ENCODE assay signal across 8 cellular contexts in the genomic region with DNA sequence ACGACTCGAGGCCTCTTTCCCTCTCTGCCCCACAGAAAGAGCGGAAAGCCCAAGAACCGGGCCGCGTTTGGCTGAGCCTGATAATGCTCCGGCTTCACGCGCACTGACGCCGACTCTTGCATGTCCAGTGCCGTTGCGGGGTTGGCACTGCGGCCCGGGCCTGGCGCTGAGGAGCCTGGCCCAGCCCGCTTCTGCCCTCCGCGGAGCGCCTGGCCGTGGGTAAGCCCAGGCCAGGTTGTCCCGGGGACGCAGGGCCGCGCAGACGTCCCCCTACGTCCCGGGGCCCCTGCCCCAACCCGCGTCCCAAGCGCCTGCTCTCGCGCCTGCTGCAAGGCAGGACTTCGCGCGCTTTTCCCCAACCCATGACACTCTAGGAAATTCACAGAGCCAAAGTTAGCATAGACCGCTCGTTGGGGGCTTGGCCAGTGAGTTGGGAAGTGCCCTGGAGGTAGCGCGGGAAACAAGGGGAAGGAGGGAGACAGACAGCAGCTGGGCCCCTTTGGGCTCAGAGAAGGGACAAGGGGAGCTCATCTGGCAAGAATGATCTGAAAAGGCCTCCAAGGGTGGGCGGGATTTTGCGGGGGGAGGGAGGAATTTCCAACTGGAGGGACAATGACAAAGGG. TPM values are rescaled to one million over a fixed set of nuclear protein-coding genes. Genes with fewer than 3 reads are reported as not detected.
DNase-seq lines count a peak whose midpoint lies in the region; ATAC-seq, FAIRE-seq and TF ChIP-seq lines count a peak whose summit lies in the region.

No MANE protein-coding gene starts in this region.

- H2AFZ ChIP-seq in Karpas-422 (ENCODE audit: low read length) (no peak overlapping the region), endothelial cell of umbilical vein (ENCODE audit: low read depth, low read length) (peak overlapping the region; percentile 97)

- peaks cover 20% of the 10 kb centered on the region; the same call in 1 of the 2 replicates for H4K20me1 ChIP-seq in Karpas-422 (ENCODE audit: insufficient read depth, low read depth, low read length)
- peaks cover 2% of the 10 kb centered on the region for H4K20me1 ChIP-seq in endothelial cell of umbilical vein (replicated peaks; ENCODE audit: control insufficient read depth, extremely low read depth, insufficient read depth, low read length)

- H3K4me3 ChIP-seq in Karpas-422 (ENCODE audit: low read length) (peak overlapping the region; percentile 75; the same call in 1 of the 2 replicates), endothelial cell of umbilical vein (replicated peaks in 1 of 3; ENCODE audit: insufficient read depth in 1 of 3, low read depth in 1 of 3, low read length in 3 of 3) (peak overlapping the region in 2 of 3 experiments; percentile 38 to 50)

- FAIRE-seq in endothelial cell of umbilical vein (lab: Jason Lieb, UNC) = no peak

- H3K4me2 ChIP-seq in Karpas-422 (ENCODE audit: low read depth, low read length, poor library complexity, severe bottlenecking) (peak overlapping the region; percentile 82), endothelial cell of umbilical vein (ENCODE audit: insufficient read depth, low read length) (peak overlapping the region; percentile 79)

- no peaks in the 10 kb centered on the region for H3K36me3 Mint-ChIP-seq in natural killer cell treated with Interleukin-12 subunit alpha and Interleukin-12 subunit beta and Interleukin-15 and Interleukin-18, amount 100 ng/mL, for 72 hours

- peaks cover 25 to 27% of the 10 kb centered on the region in 2 donors for H3K4me1 Mint-ChIP-seq in natural killer cell treated with Interleukin-12 subunit alpha and Interleukin-12 subunit beta and Interleukin-15 and Interleukin-18, amount 100 ng/mL, for 72 hours (ENCODE audit: low read depth in 2 of 2)

- TF ChIP-seq CTCF in endothelial cell of umbilical vein (IDR thresholded peaks at IDR 0.05; ENCODE audit: extremely low read depth in 1 of 2, insufficient read depth in 1 of 2, low read depth in 1 of 2, low read length in 2 of 2) = no peak

- H3K9me2 ChIP-seq in Karpas-422 (replicated peaks; ENCODE audit: insufficient read depth, low read length) = no peaks in the 10 kb centered on the region

- H3K79me2 ChIP-seq in Karpas-422 (ENCODE audit: low read length) (peaks cover 39% of the 10 kb centered on the region), endothelial cell of umbilical vein (ENCODE audit: control insufficient read depth, insufficient read depth, low read length) (peaks cover 38% of the 10 kb centered on the region)

- H3K27me3 Mint-ChIP-seq in natural killer cell treated with Interleukin-12 subunit alpha and Interleukin-12 subunit beta and Interleukin-15 and Interleukin-18, amount 100 ng/mL, for 72 hours = peaks cover 5 to 10% of the 10 kb centered on the region in 2 donors

- no TSS peak for BruUV-seq in endothelial cell of umbilical vein (replicated peaks; lab: Mats Ljungman, UMichigan)

- no peaks in the 10 kb centered on the region for H3K9me3 ChIP-seq in Karpas-422 (ENCODE audit: low read length)
- H3K9me3 ChIP-seq in endothelial cell of umbilical vein (replicated peaks; ENCODE audit: control insufficient read depth, insufficient read depth, low read length) = no peaks in the 10 kb centered on the region

- H3K4me3 Mint-ChIP-seq in natural killer cell treated with Interleukin-12 subunit alpha and Interleukin-12 subunit beta and Interleukin-15 and Interleukin-18, amount 100 ng/mL, for 72 hours = peak overlapping the region; percentile 98

- H3K9ac ChIP-seq in Karpas-422 (ENCODE audit: low read length) = 0 out of 2 replicates have a peak overlapping the region, but pooled peaks have one; percentile 33
- no peak overlapping the region for H3K9ac ChIP-seq in endothelial cell of umbilical vein (replicated peaks; ENCODE audit: extremely low read depth, insufficient read depth, low read length)

- peak; percentile 25 for ATAC-seq in GM18873 (IDR thresholded peaks at IDR 0.05; ENCODE audit: low FRiP score, unreplicated experiment)
- no peak for ATAC-seq in natural killer cell treated with Interleukin-12 subunit alpha and Interleukin-12 subunit beta and Interleukin-15 and Interleukin-18, amount 100 ng/mL, for 72 hours
- no peak for ATAC-seq in HG03442 (IDR thresholded peaks at IDR 0.05; ENCODE audit: unreplicated experiment)

- no peaks in the 10 kb centered on the region for H3K9me1 ChIP-seq in endothelial cell of umbilical vein (replicated peaks; ENCODE audit: control insufficient read depth, extremely low read depth, insufficient read depth, low read length)

- POLR2A ChIA-PET in endothelial cell of umbilical vein (lab: Charles Lee) = no interaction called here

- intact Hi-C loops in endothelial cell of umbilical vein (cut with micrococcal nuclease) = loop anchor here (1.0 to 5.0 kb wide), 2 partner anchors 329 to 347 kb away; no protein-coding TSS in a partner anchor

- H3K27me3 ChIP-seq in Karpas-422 (ENCODE audit: low read length) (no peaks in the 10 kb centered on the region), endothelial cell of umbilical vein (ENCODE audit: control insufficient read depth in 2 of 2, insufficient read depth in 2 of 2, low read length in 2 of 2) (peaks cover 0 to 4% of the 10 kb centered on the region in 2 experiments)

- H3K4me1 ChIP-seq in Karpas-422 (ENCODE audit: low read length) = peaks cover 38% of the 10 kb centered on the region
- peaks cover 11% of the 10 kb centered on the region for H3K4me1 ChIP-seq in endothelial cell of umbilical vein (ENCODE audit: control insufficient read depth, extremely low read depth, insufficient read depth, low read length)

- H3K27ac Mint-ChIP-seq in natural killer cell treated with Interleukin-12 subunit alpha and Interleukin-12 subunit beta and Interleukin-15 and Interleukin-18, amount 100 ng/mL, for 72 hours = peak overlapping the region in 1 of 2 donors; percentile 77

- dilution Hi-C loops in endothelial cell of umbilical vein (cut with MboI; ENCODE audit: extremely low pct_ligation_motif_present, low sequenced_read_pairs) = no loop called here

- no peak overlapping the region for H3K27ac ChIP-seq in Karpas-422 (ENCODE audit: low read length)
- no peak overlapping the region for H3K27ac ChIP-seq in endothelial cell of umbilical vein (ENCODE audit: insufficient read depth, low read depth, low read length)

- no peaks in the 10 kb centered on the region for H3K9me3 Mint-ChIP-seq in natural killer cell treated with Interleukin-12 subunit alpha and Interleukin-12 subunit beta and Interleukin-15 and Interleukin-18, amount 100 ng/mL, for 72 hours

- CTCF ChIA-PET in endothelial cell of umbilical vein (lab: Charles Lee) = no interaction called here

- no peaks in the 10 kb centered on the region for H3K36me3 ChIP-seq in Karpas-422 (ENCODE audit: insufficient read depth, low read length)
- peaks cover 0 to 8% of the 10 kb centered on the region in 2 experiments for H3K36me3 ChIP-seq in endothelial cell of umbilical vein (ENCODE audit: control insufficient read depth in 2 of 2, extremely low read depth in 1 of 2, insufficient read depth in 2 of 2, low read length in 2 of 2)

- no peak for TF ChIP-seq POLR2A in endothelial cell of umbilical vein (IDR thresholded peaks at IDR 0.05; ENCODE audit: low read depth, low read length)

- DNase-seq in Karpas-422 = peak; percentile 32
- DNase-seq in endothelial cell of umbilical vein (ENCODE audit: low read depth, low spot score) = no peak
- DNase-seq in natural killer cell treated with Interleukin-12 subunit alpha and Interleukin-12 subunit beta and Interleukin-15 and Interleukin-18, amount 100 ng/mL, for 72 hours (ENCODE audit: low spot score) = no peak
- no peak for DNase-seq in anterior cingulate cortex (lab: John Stamatoyannopoulos, UW)
- DNase-seq in NCI-H128 (lab: John Stamatoyannopoulos, UW; ENCODE audit: unreplicated experiment) = no peak
- DNase-seq in NCI-H2107 treated with DMSO at 0.1 percent for 48 hours (lab: John Stamatoyannopoulos, UW; ENCODE audit: unreplicated experiment) = no peak

TF ChIP-seq in endothelial cell of umbilical vein, 7 proteins besides CTCF, POLR2A, EP300 and RAD21:
- no peak for TF ChIP-seq MYC (IDR thresholded peaks at IDR 0.05; ENCODE audit: low read depth, low read length)
- TF ChIP-seq GATA2 (IDR thresholded peaks at IDR 0.05; ENCODE audit: insufficient read depth, insufficient read length, low read depth, low read length) = no peak
- TF ChIP-seq EZH2 (IDR thresholded peaks at IDR 0.05; ENCODE audit: borderline replicate concordance, low read depth, low read length, severe bottlenecking) = no peak
- no peak for TF ChIP-seq POLR2AphosphoS5 (IDR thresholded peaks at IDR 0.05; ENCODE audit: insufficient read depth, low read depth, low read length)
- TF ChIP-seq, protein P1, sequence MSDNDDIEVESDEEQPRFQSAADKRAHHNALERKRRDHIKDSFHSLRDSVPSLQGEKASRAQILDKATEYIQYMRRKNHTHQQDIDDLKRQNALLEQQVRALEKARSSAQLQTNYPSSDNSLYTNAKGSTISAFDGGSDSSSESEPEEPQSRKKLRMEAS (IDR thresholded peaks at IDR 0.05; ENCODE audit: insufficient read depth, insufficient read length) = no peak
- no peak for TF ChIP-seq JUN (IDR thresholded peaks at IDR 0.05; ENCODE audit: borderline replicate concordance, insufficient read depth, insufficient read length, low read depth)
- TF ChIP-seq FOS (IDR thresholded peaks at IDR 0.05; ENCODE audit: borderline replicate concordance, insufficient read depth, low read length) = no peak

RNA-seq across cellular contexts. Expression of a gene that starts 0.6 kb away (rescaled TPM):
- total RNA-seq in Karpas-422 (2014; rRNA removed; shearing (Covaris generic); ENCODE audit: low replicate concordance) = 15.3 and 57.2 TPM in 2 replicates
- 152 and 170 TPM in 2 replicates for total RNA-seq in endothelial cell of umbilical vein
- 77.4 and 90.1 TPM in 2 replicates for polyA plus RNA-seq in endothelial cell of umbilical vein
- polyA plus RNA-seq in endothelial cell of umbilical vein (2011; cell fraction: cytosol; rRNA removed) = 139 and 155 TPM in 2 replicates
- polyA plus RNA-seq in endothelial cell of umbilical vein (2011; cell fraction: nucleus; rRNA removed) = 103 and 115 TPM in 2 replicates
- 71.6 and 83.7 TPM in 2 replicates for polyA plus RNA-seq in endothelial cell of umbilical vein (2012)
- 56.4 and 76.2 TPM in 2 replicates for polyA minus RNA-seq in endothelial cell of umbilical vein
- 30.5 TPM for polyA minus RNA-seq in endothelial cell of umbilical vein (2011; cell fraction: cytosol; rRNA and poly(A)+ RNA removed)
- 16.5 and 30.1 TPM in 2 replicates for polyA minus RNA-seq in endothelial cell of umbilical vein (2011; cell fraction: nucleus; rRNA and poly(A)+ RNA removed)
- 100 to 1,000 TPM; 101 to 118 TPM for total RNA-seq in natural killer cell treated with Interleukin-12 subunit alpha and Interleukin-12 subunit beta and Interleukin-15 and Interleukin-18, amount 100 ng/mL, for 72 hours
